11 cellular contexts compared by ENCODE assay signal in the genomic region with DNA sequence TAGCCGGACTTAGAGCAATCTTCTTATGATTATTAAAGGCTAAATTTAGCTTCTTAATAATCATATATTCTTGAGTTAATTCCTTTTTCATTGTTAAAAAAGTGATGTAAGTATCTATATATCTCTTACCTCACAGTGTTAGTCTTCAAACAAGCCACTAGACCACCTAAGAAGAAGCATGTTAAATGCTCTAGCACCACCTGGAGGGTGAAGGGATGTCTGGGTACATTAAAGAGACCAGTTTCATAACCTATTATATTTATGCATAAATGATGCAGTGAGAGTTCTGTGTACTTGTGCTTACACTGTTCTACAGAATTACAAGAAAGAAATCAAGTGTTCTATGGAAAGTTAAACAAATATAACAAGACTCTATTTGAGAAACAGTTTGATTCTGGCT. TPM values are rescaled to one million over a fixed set of nuclear protein-coding genes. Genes with fewer than 3 reads are reported as not detected.
DNase-seq lines count a peak whose midpoint lies in the region; ATAC-seq and TF ChIP-seq lines count a peak whose summit lies in the region.
"Had no signal": no experiment of that assay in that cellular context is flagged by ENCODE, and none has a peak within 500 bp of the region (broad histone marks: within the 10 kb centered on the region; RNA-seq: fewer than 3 reads in every experiment).

No MANE protein-coding gene starts in this region.

- DNase-seq in RKO (ENCODE audit: low spot score) (peak; percentile 33), kidney tubule cell (ENCODE audit: low spot score) (peak; percentile 29), T1000 (lab: John Stamatoyannopoulos, UW) (no peak), mucosa of gallbladder (ENCODE audit: low spot score) (no peak)
- DNase-seq: activated CD4-positive, alpha-beta T cell treated with anti-CD3 and anti-CD28 coated beads for 4 hours; aorta; pancreas had no signal

- ATAC-seq in HG03175 (IDR thresholded peaks at IDR 0.05; ENCODE audit: unreplicated experiment) (peak; percentile 65), GM18867 (IDR thresholded peaks at IDR 0.05; ENCODE audit: unreplicated experiment) (no peak), HG02623 (IDR thresholded peaks at IDR 0.05; ENCODE audit: unreplicated experiment) (no peak)
- ATAC-seq: pancreas had no signal

- TF ChIP-seq CTCF in GM12872 (IDR thresholded peaks at IDR 0.05; ENCODE audit: insufficient read depth, low read depth, low read length) = peak; percentile 21; the same call in 1 of the 3 replicates

RNA-seq across cellular contexts. Expression of a gene that starts 55.9 kb away (rescaled TPM):
- total RNA-seq in mucosa of gallbladder = not detected
- total RNA-seq: pancreas had no signal

Comparison
In these comparisons a context has a peak if more than half of its experiments do, and no peak if none do; other contexts are left out.
1. DNase-seq: peak in RKO (single experiment) and kidney tubule cell (single experiment); none in T1000 (single experiment) and mucosa of gallbladder (single experiment).